2 cellular contexts compared by ENCODE assay signal in the genomic region with DNA sequence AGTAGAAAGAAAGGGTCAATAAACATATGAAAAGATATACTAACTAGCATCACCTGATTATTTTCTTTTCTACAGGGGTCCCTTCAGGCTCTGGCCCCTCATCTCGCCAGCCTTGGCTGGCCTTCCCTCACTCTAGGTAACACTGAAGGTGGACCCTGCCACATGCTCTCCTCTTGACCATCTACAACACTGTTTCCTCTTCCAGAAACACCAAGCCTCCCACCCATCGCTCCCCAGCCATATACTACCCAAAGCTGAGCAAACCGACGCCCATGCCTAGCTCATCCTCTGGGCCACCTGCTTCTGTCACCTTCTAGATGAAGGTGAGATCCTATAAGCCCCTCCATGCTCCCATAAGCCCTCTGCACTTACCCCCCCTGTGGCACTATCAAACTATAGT.
A peak's percentile ranks its signal among the peaks of the same experiment; 100 is the strongest.
TF ChIP-seq lines count a peak whose summit lies in the region.

No MANE protein-coding gene starts in this region.

TF ChIP-seq in GM23338, 12 proteins besides CTCF, POLR2A, EP300 and RAD21 (continues in another document):
- no peak for TF ChIP-seq POLR2AphosphoS5 (IDR thresholded peaks at IDR 0.05; ENCODE audit: low read depth)
- no peak for TF ChIP-seq JUNB (IDR thresholded peaks at IDR 0.05; ENCODE audit: unreplicated experiment)
- TF ChIP-seq, protein P1, sequence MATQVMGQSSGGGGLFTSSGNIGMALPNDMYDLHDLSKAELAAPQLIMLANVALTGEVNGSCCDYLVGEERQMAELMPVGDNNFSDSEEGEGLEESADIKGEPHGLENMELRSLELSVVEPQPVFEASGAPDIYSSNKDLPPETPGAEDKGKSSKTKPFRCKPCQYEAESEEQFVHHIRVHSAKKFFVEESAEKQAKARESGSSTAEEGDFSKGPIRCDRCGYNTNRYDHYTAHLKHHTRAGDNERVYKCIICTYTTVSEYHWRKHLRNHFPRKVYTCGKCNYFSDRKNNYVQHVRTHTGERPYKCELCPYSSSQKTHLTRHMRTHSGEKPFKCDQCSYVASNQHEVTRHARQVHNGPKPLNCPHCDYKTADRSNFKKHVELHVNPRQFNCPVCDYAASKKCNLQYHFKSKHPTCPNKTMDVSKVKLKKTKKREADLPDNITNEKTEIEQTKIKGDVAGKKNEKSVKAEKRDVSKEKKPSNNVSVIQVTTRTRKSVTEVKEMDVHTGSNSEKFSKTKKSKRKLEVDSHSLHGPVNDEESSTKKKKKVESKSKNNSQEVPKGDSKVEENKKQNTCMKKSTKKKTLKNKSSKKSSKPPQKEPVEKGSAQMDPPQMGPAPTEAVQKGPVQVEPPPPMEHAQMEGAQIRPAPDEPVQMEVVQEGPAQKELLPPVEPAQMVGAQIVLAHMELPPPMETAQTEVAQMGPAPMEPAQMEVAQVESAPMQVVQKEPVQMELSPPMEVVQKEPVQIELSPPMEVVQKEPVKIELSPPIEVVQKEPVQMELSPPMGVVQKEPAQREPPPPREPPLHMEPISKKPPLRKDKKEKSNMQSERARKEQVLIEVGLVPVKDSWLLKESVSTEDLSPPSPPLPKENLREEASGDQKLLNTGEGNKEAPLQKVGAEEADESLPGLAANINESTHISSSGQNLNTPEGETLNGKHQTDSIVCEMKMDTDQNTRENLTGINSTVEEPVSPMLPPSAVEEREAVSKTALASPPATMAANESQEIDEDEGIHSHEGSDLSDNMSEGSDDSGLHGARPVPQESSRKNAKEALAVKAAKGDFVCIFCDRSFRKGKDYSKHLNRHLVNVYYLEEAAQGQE (IDR thresholded peaks at IDR 0.05; ENCODE audit: unreplicated experiment): no peak
- no peak for TF ChIP-seq EZH2 (IDR thresholded peaks at IDR 0.05; ENCODE audit: low read depth, unreplicated experiment)
- no peak for TF ChIP-seq NANOG (IDR thresholded peaks at IDR 0.05; ENCODE audit: borderline replicate concordance)
- TF ChIP-seq, protein P2, sequence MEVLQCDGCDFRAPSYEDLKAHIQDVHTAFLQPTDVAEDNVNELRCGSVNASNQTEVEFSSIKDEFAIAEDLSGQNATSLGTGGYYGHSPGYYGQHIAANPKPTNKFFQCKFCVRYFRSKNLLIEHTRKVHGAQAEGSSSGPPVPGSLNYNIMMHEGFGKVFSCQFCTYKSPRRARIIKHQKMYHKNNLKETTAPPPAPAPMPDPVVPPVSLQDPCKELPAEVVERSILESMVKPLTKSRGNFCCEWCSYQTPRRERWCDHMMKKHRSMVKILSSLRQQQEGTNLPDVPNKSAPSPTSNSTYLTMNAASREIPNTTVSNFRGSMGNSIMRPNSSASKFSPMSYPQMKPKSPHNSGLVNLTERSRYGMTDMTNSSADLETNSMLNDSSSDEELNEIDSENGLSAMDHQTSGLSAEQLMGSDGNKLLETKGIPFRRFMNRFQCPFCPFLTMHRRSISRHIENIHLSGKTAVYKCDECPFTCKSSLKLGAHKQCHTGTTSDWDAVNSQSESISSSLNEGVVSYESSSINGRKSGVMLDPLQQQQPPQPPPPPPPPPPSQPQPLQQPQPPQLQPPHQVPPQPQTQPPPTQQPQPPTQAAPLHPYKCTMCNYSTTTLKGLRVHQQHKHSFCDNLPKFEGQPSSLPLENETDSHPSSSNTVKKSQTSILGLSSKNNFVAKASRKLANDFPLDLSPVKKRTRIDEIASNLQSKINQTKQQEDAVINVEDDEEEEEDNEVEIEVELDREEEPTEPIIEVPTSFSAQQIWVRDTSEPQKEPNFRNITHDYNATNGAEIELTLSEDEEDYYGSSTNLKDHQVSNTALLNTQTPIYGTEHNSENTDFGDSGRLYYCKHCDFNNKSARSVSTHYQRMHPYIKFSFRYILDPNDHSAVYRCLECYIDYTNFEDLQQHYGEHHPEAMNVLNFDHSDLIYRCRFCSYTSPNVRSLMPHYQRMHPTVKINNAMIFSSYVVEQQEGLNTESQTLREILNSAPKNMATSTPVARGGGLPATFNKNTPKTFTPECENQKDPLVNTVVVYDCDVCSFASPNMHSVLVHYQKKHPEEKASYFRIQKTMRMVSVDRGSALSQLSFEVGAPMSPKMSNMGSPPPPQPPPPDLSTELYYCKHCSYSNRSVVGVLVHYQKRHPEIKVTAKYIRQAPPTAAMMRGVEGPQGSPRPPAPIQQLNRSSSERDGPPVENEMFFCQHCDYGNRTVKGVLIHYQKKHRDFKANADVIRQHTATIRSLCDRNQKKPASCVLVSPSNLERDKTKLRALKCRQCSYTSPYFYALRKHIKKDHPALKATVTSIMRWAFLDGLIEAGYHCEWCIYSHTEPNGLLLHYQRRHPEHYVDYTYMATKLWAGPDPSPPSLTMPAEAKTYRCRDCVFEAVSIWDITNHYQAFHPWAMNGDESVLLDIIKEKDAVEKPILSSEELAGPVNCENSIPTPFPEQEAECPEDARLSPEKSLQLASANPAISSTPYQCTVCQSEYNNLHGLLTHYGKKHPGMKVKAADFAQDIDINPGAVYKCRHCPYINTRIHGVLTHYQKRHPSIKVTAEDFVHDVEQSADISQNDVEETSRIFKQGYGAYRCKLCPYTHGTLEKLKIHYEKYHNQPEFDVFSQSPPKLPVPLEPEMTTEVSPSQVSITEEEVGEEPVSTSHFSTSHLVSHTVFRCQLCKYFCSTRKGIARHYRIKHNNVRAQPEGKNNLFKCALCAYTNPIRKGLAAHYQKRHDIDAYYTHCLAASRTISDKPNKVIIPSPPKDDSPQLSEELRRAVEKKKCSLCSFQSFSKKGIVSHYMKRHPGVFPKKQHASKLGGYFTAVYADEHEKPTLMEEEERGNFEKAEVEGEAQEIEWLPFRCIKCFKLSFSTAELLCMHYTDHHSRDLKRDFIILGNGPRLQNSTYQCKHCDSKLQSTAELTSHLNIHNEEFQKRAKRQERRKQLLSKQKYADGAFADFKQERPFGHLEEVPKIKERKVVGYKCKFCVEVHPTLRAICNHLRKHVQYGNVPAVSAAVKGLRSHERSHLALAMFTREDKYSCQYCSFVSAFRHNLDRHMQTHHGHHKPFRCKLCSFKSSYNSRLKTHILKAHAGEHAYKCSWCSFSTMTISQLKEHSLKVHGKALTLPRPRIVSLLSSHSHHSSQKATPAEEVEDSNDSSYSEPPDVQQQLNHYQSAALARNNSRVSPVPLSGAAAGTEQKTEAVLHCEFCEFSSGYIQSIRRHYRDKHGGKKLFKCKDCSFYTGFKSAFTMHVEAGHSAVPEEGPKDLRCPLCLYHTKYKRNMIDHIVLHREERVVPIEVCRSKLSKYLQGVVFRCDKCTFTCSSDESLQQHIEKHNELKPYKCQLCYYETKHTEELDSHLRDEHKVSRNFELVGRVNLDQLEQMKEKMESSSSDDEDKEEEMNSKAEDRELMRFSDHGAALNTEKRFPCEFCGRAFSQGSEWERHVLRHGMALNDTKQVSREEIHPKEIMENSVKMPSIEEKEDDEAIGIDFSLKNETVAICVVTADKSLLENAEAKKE (CRISPR knock-in tag; IDR thresholded peaks at IDR 0.05): no peak
- TF ChIP-seq, protein P3, sequence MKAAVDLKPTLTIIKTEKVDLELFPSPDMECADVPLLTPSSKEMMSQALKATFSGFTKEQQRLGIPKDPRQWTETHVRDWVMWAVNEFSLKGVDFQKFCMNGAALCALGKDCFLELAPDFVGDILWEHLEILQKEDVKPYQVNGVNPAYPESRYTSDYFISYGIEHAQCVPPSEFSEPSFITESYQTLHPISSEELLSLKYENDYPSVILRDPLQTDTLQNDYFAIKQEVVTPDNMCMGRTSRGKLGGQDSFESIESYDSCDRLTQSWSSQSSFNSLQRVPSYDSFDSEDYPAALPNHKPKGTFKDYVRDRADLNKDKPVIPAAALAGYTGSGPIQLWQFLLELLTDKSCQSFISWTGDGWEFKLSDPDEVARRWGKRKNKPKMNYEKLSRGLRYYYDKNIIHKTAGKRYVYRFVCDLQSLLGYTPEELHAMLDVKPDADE (IDR thresholded peaks at IDR 0.05): no peak
- no peak for TF ChIP-seq STAT1 (IDR thresholded peaks at IDR 0.05; ENCODE audit: unreplicated experiment)
- TF ChIP-seq EZH2phosphoT487 (IDR thresholded peaks at IDR 0.05; ENCODE audit: unreplicated experiment): no peak
- TF ChIP-seq ZNF331 (CRISPR knock-in tag; IDR thresholded peaks at IDR 0.05; ENCODE audit: low read depth): no peak

TF ChIP-seq in K562, 482 proteins besides CTCF, POLR2A, EP300 and RAD21:
- TF ChIP-seq RBM17 (IDR thresholded peaks at IDR 0.05; ENCODE audit: borderline replicate concordance, low read depth, low read length): no peak
- peak; percentile 56 for TF ChIP-seq SUPT5H (IDR thresholded peaks at IDR 0.05)
- no peak for TF ChIP-seq CBX3 (IDR thresholded peaks at IDR 0.05; ENCODE audit: borderline replicate concordance in 1 of 2, low read length in 2 of 2)
- peak; percentile 20 for TF ChIP-seq POLR2B (IDR thresholded peaks at IDR 0.05; ENCODE audit: low read depth, partially characterized antibody)
- TF ChIP-seq, protein P4, sequence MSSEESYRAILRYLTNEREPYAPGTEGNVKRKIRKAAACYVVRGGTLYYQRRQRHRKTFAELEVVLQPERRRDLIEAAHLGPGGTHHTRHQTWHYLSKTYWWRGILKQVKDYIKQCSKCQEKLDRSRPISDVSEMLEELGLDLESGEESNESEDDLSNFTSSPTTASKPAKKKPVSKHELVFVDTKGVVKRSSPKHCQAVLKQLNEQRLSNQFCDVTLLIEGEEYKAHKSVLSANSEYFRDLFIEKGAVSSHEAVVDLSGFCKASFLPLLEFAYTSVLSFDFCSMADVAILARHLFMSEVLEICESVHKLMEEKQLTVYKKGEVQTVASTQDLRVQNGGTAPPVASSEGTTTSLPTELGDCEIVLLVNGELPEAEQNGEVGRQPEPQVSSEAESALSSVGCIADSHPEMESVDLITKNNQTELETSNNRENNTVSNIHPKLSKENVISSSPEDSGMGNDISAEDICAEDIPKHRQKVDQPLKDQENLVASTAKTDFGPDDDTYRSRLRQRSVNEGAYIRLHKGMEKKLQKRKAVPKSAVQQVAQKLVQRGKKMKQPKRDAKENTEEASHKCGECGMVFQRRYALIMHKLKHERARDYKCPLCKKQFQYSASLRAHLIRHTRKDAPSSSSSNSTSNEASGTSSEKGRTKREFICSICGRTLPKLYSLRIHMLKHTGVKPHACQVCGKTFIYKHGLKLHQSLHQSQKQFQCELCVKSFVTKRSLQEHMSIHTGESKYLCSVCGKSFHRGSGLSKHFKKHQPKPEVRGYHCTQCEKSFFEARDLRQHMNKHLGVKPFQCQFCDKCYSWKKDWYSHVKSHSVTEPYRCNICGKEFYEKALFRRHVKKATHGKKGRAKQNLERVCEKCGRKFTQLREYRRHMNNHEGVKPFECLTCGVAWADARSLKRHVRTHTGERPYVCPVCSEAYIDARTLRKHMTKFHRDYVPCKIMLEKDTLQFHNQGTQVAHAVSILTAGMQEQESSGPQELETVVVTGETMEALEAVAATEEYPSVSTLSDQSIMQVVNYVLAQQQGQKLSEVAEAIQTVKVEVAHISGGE (CRISPR knock-in tag; IDR thresholded peaks at IDR 0.05): no peak
- no peak for TF ChIP-seq HMG20A (CRISPR knock-in tag; conservative IDR thresholded peaks at IDR 0.05)
- no peak for TF ChIP-seq PRPF4 (IDR thresholded peaks at IDR 0.05; ENCODE audit: insufficient read depth, low read depth, low read length, poor library complexity, severe bottlenecking)
- TF ChIP-seq, protein P5, sequence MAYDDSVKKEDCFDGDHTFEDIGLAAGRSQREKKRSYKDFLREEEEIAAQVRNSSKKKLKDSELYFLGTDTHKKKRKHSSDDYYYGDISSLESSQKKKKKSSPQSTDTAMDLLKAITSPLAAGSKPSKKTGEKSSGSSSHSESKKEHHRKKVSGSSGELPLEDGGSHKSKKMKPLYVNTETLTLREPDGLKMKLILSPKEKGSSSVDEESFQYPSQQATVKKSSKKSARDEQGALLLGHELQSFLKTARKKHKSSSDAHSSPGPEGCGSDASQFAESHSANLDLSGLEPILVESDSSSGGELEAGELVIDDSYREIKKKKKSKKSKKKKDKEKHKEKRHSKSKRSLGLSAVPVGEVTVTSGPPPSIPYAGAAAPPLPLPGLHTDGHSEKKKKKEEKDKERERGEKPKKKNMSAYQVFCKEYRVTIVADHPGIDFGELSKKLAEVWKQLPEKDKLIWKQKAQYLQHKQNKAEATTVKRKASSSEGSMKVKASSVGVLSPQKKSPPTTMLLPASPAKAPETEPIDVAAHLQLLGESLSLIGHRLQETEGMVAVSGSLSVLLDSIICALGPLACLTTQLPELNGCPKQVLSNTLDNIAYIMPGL (CRISPR knock-in tag; IDR thresholded peaks at IDR 0.05): no peak
